16 cellular contexts compared by ENCODE assay signal in genomic region chr4:10088135-10089010, GRCh38. TPM values are rescaled to one million over a fixed set of nuclear protein-coding genes. Genes with fewer than 3 reads are reported as not detected.
DNase-seq lines count a peak whose midpoint lies in the region; ATAC-seq, FAIRE-seq and TF ChIP-seq lines count a peak whose summit lies in the region.
"Had no signal": no experiment of that assay in that cellular context is flagged by ENCODE, and none has a peak within 500 bp of the region (broad histone marks: within the 10 kb centered on the region; RNA-seq: fewer than 3 reads in every experiment).

No MANE protein-coding gene starts in this region.

- H4K20me1 ChIP-seq in astrocyte (ENCODE audit: insufficient read depth, low read length), result peaks cover 100% of the 10 kb centered on the region
- peaks cover 37% of the 10 kb centered on the region for H4K20me1 ChIP-seq in hepatocyte (ENCODE audit: insufficient read depth, poor library complexity, severe bottlenecking)

- H3K79me2 ChIP-seq in astrocyte (ENCODE audit: insufficient read depth, low read length) (peaks cover 100% of the 10 kb centered on the region), hepatocyte (peaks cover 42% of the 10 kb centered on the region)

- no peak overlapping the region for H3K4me3 Mint-ChIP-seq in activated naive CD4-positive, alpha-beta T cell treated with anti-CD3 and anti-CD28 coated beads for 36 hours
- H3K4me3 Mint-ChIP-seq in activated naive CD4-positive, alpha-beta T cell treated with anti-CD3 and anti-CD28 coated beads, Interleukin-2, amount 10 ng/mL, durations not matched to agents 7 days and 5 days, result no peak overlapping the region
- H3K4me3 Mint-ChIP-seq in astrocyte (ENCODE audit: unreplicated experiment), result no peak overlapping the region
- H3K4me3 Mint-ChIP-seq: naive thymus-derived CD4-positive, alpha-beta T cell had no signal

- H3K4me1 Mint-ChIP-seq in activated naive CD4-positive, alpha-beta T cell treated with anti-CD3 and anti-CD28 coated beads for 36 hours (ENCODE audit: low read depth), result peaks cover 22% of the 10 kb centered on the region
- peaks cover 29% of the 10 kb centered on the region for H3K4me1 Mint-ChIP-seq in activated naive CD4-positive, alpha-beta T cell treated with anti-CD3 and anti-CD28 coated beads, Interleukin-2, amount 10 ng/mL, durations not matched to agents 7 days and 5 days
- H3K4me1 Mint-ChIP-seq in astrocyte (ENCODE audit: low read depth, unreplicated experiment), result peaks cover 34% of the 10 kb centered on the region

- no peak overlapping the region for H3K27ac ChIP-seq in astrocyte (ENCODE audit: low read depth, low read length)
- H3K27ac ChIP-seq in hepatocyte, result peak overlapping the region; percentile 78
- peak overlapping the region; percentile 28 for H3K27ac ChIP-seq in skeletal muscle tissue (ENCODE audit: low read depth, low read length)

- H3K27me3 ChIP-seq in astrocyte (ENCODE audit: insufficient read depth, low read length) (no peaks in the 10 kb centered on the region), hepatocyte (no peaks in the 10 kb centered on the region), skeletal muscle tissue (ENCODE audit: control insufficient read depth in 3 of 3, insufficient read depth in 3 of 3, low read length in 3 of 3) (no peaks in the 10 kb centered on the region)

- CTCF ChIA-PET in activated naive CD4-positive, alpha-beta T cell treated with anti-CD3 and anti-CD28 coated beads for 36 hours (lab: Charles Lee), result interaction anchor here (0.6 to 2.0 kb wide), 3 partner anchors 16 to 1636 kb away, joined by 3 to 5 read pairs (median 5); no protein-coding TSS in a partner anchor
- CTCF ChIA-PET in activated naive CD4-positive, alpha-beta T cell treated with anti-CD3 and anti-CD28 coated beads, Interleukin-2, amount 10 ng/mL, durations not matched to agents 7 days and 5 days (lab: Charles Lee), result interaction anchor here (1.5 to 1.8 kb wide), 2 partner anchors 12 to 73 kb away, joined by 3 to 4 read pairs; no protein-coding TSS in a partner anchor

- no peak for FAIRE-seq in astrocyte (lab: Jason Lieb, UNC)
- FAIRE-seq: A204.1, H1 had no signal

- no peaks in the 10 kb centered on the region for H3K9me3 Mint-ChIP-seq in activated naive CD4-positive, alpha-beta T cell treated with anti-CD3 and anti-CD28 coated beads for 36 hours
- H3K9me3 Mint-ChIP-seq in activated naive CD4-positive, alpha-beta T cell treated with anti-CD3 and anti-CD28 coated beads, Interleukin-2, amount 10 ng/mL, durations not matched to agents 7 days and 5 days, result no peaks in the 10 kb centered on the region
- no peaks in the 10 kb centered on the region for H3K9me3 Mint-ChIP-seq in astrocyte (ENCODE audit: unreplicated experiment)
- H3K9me3 Mint-ChIP-seq: naive thymus-derived CD4-positive, alpha-beta T cell had no signal

- H3K4me1 ChIP-seq in astrocyte (ENCODE audit: insufficient read depth, low read length) (peaks cover 20% of the 10 kb centered on the region), hepatocyte (ENCODE audit: insufficient read depth) (peaks cover 25% of the 10 kb centered on the region), skeletal muscle tissue (ENCODE audit: control insufficient read depth in 3 of 3, insufficient read depth in 3 of 3, low read length in 3 of 3) (peaks cover 77 to 99% (median 99%) of the 10 kb centered on the region in 3 donors)

- TF ChIP-seq CTCF in astrocyte (IDR thresholded peaks at IDR 0.05; ENCODE audit: insufficient read depth, low read depth, low read length), result no peak
- no peak for TF ChIP-seq CTCF in hepatocyte (IDR thresholded peaks at IDR 0.05; ENCODE audit: poor library complexity)

- H3K9me3 ChIP-seq in astrocyte (ENCODE audit: insufficient read depth, low read depth, low read length) (no peaks in the 10 kb centered on the region), hepatocyte (ENCODE audit: low read depth) (no peaks in the 10 kb centered on the region), skeletal muscle tissue (ENCODE audit: control insufficient read depth in 3 of 3, low read length in 3 of 3) (no peaks in the 10 kb centered on the region)

- H3K36me3 ChIP-seq in astrocyte (ENCODE audit: insufficient read depth, low read length) (peaks cover 73% of the 10 kb centered on the region), hepatocyte (replicated peaks; ENCODE audit: insufficient read depth, low read depth) (no peaks in the 10 kb centered on the region), skeletal muscle tissue (ENCODE audit: control insufficient read depth in 3 of 3, insufficient read depth in 3 of 3, low read length in 3 of 3) (peaks cover 62 to 75% (median 74%) of the 10 kb centered on the region in 3 donors)

- H3K4me3 ChIP-seq in astrocyte (ENCODE audit: insufficient read depth, low read depth, low read length) (no peak overlapping the region), hepatocyte (no peak overlapping the region), skeletal muscle tissue (ENCODE audit: low read length in 3 of 3) (no peak overlapping the region)

- H3K9me2 ChIP-seq in hepatocyte (replicated peaks; ENCODE audit: insufficient read depth), result no peaks in the 10 kb centered on the region

- WGBS in hepatocyte (ENCODE audit: low lambda C conversion rate, missing lambda C conversion rate), result 91% methylated on average over 28 of the region's 28 CpGs

- DNase-seq in activated naive CD4-positive, alpha-beta T cell treated with anti-CD3 and anti-CD28 coated beads for 36 hours, result no peak
- DNase-seq in activated naive CD4-positive, alpha-beta T cell treated with anti-CD3 and anti-CD28 coated beads, Interleukin-2, amount 10 ng/mL, durations not matched to agents 7 days and 5 days, result no peak
- no peak for DNase-seq in astrocyte (ENCODE audit: low read depth)
- DNase-seq in hepatocyte (ENCODE audit: low spot score), result no peak
- DNase-seq in NCI-H82 treated with DMSO at 0.1 percent for 48 hours (lab: John Stamatoyannopoulos, UW; ENCODE audit: unreplicated experiment), result no peak
- DNase-seq: activated CD4-positive, alpha-beta T cell treated with anti-CD3 and anti-CD28 coated beads, Interleukin-2, amount 50 U/mL, for 48 hours; DMS79 treated with DMSO at 0.1 percent for 48 hours; NCI-H2081 treated with DMSO at 0.1 percent for 48 hours; NCI-H748 treated with DMSO at 0.1 percent for 48 hours; stimulated activated CD4-positive, alpha-beta T cell treated with anti-CD3 and anti-CD28 coated beads, Interleukin-4, amount 100 ng/mL, for 24 hours had no signal

- ATAC-seq in SK-N-SH treated with all-trans-retinoic acid at 6 μM for 48 hours, result no peak
- no peak for ATAC-seq in HG02610 (IDR thresholded peaks at IDR 0.05; ENCODE audit: unreplicated experiment)
- ATAC-seq: naive thymus-derived CD4-positive, alpha-beta T cell had no signal

- peaks cover 44% of the 10 kb centered on the region for H3K36me3 Mint-ChIP-seq in activated naive CD4-positive, alpha-beta T cell treated with anti-CD3 and anti-CD28 coated beads for 36 hours (ENCODE audit: low read depth)
- H3K36me3 Mint-ChIP-seq in activated naive CD4-positive, alpha-beta T cell treated with anti-CD3 and anti-CD28 coated beads, Interleukin-2, amount 10 ng/mL, durations not matched to agents 7 days and 5 days, result peaks cover 70% of the 10 kb centered on the region
- peaks cover 37% of the 10 kb centered on the region for H3K36me3 Mint-ChIP-seq in astrocyte (ENCODE audit: low read depth, unreplicated experiment)

- H3K4me2 ChIP-seq in astrocyte (ENCODE audit: low read length) (no peak overlapping the region), hepatocyte (no peak overlapping the region)

- H3K27ac Mint-ChIP-seq in activated naive CD4-positive, alpha-beta T cell treated with anti-CD3 and anti-CD28 coated beads for 36 hours, result peak overlapping the region; percentile 57
- H3K27ac Mint-ChIP-seq in activated naive CD4-positive, alpha-beta T cell treated with anti-CD3 and anti-CD28 coated beads, Interleukin-2, amount 10 ng/mL, durations not matched to agents 7 days and 5 days, result no peak overlapping the region
- peak overlapping the region; percentile 34 for H3K27ac Mint-ChIP-seq in astrocyte (ENCODE audit: unreplicated experiment)

- intact Hi-C loops in activated naive CD4-positive, alpha-beta T cell treated with anti-CD3 and anti-CD28 coated beads for 36 hours (cut with micrococcal nuclease), result no loop called here

- H2AFZ ChIP-seq in astrocyte (ENCODE audit: low read depth, low read length) (no peak overlapping the region), hepatocyte (no peak overlapping the region)

- H3K9ac ChIP-seq in astrocyte (ENCODE audit: low read length), result no peak overlapping the region
- peak overlapping the region in 2 of 3 donors; percentile 14 to 33 for H3K9ac ChIP-seq in skeletal muscle tissue (ENCODE audit: low read depth in 1 of 3, low read length in 3 of 3)

- no peaks in the 10 kb centered on the region for H3K27me3 Mint-ChIP-seq in activated naive CD4-positive, alpha-beta T cell treated with anti-CD3 and anti-CD28 coated beads for 36 hours (ENCODE audit: low read depth)
- H3K27me3 Mint-ChIP-seq in activated naive CD4-positive, alpha-beta T cell treated with anti-CD3 and anti-CD28 coated beads, Interleukin-2, amount 10 ng/mL, durations not matched to agents 7 days and 5 days, result no peaks in the 10 kb centered on the region
- H3K27me3 Mint-ChIP-seq in astrocyte (ENCODE audit: low read depth, unreplicated experiment), result no peaks in the 10 kb centered on the region
- H3K27me3 Mint-ChIP-seq: naive thymus-derived CD4-positive, alpha-beta T cell had no signal

TF ChIP-seq in SK-N-SH treated with all-trans-retinoic acid at 6 μM for 48 hours, 23 proteins besides CTCF, POLR2A, EP300 and RAD21:
- TF ChIP-seq CSDC2 (CRISPR knock-in tag; IDR thresholded peaks at IDR 0.05) (no peak), RARB (CRISPR knock-in tag; IDR thresholded peaks at IDR 0.05) (no peak), ZNF70 (CRISPR knock-in tag; IDR thresholded peaks at IDR 0.05) (no peak), ZFP3 (CRISPR knock-in tag; IDR thresholded peaks at IDR 0.05) (no peak), BACH2 (CRISPR knock-in tag; IDR thresholded peaks at IDR 0.05; ENCODE audit: borderline replicate concordance) (no peak), ZFP30 (CRISPR knock-in tag; IDR thresholded peaks at IDR 0.05) (no peak), ARNTL (CRISPR knock-in tag; IDR thresholded peaks at IDR 0.05; ENCODE audit: borderline replicate concordance, low read depth) (no peak)

RNA-seq across cellular contexts. Expression of gene WDR1, which starts 28.2 kb away (rescaled TPM):
- 100 to 1,000 TPM; 271 to 295 TPM for total RNA-seq in activated naive CD4-positive, alpha-beta T cell treated with anti-CD3 and anti-CD28 coated beads for 36 hours
- total RNA-seq in astrocyte (558 and 620 TPM in 2 replicates), hepatocyte (169 and 176 TPM in 2 replicates), skeletal muscle tissue (96.0 TPM)
- polyA plus RNA-seq in hepatocyte, result 177 and 179 TPM in 2 replicates
